18 cellular contexts compared by ENCODE assay signal in the genomic region with DNA sequence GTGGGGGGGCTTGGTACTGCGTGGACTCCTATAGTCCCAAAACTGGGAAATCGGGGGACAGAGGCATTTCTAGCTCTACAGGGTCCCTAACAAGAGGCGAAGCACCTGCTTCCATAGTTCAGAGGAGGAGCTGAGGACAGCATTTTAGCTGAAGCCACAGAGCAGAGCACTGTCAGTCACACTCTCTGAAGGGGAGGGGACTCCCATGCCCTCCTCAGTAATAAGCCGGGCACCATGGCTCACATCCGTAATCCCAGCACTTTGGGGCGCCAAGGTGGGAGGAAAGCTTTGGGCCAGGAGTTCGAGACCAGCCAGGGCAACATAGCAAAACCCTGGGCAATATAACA. TPM values are rescaled to one million over a fixed set of nuclear protein-coding genes. Genes with fewer than 3 reads are reported as not detected.
A peak's percentile ranks its signal among the peaks of the same experiment; 100 is the strongest.
DNase-seq lines count a peak whose midpoint lies in the region; ATAC-seq, FAIRE-seq and TF ChIP-seq lines count a peak whose summit lies in the region.
"Had no signal": no experiment of that assay in that cellular context is flagged by ENCODE, and none has a peak within 500 bp of the region (broad histone marks: within the 10 kb centered on the region; RNA-seq: fewer than 3 reads in every experiment).

No MANE protein-coding gene starts in this region.

- H2BK15ac ChIP-seq in mesenchymal stem cell (ENCODE audit: low read depth, poor library complexity, severe bottlenecking) = no peak overlapping the region

- H3K4me3 ChIP-seq in HAP-1 = 0 out of 2 replicates have a peak overlapping the region, but pooled peaks have one; percentile 0
- H3K4me3 ChIP-seq in iPS-20b (ENCODE audit: low read length) = peak overlapping the region; percentile 32; the same call in 1 of the 2 replicates
- no peak overlapping the region for H3K4me3 ChIP-seq in mesenchymal stem cell (ENCODE audit: insufficient read depth in 1 of 2, low read depth in 1 of 2, low read length in 2 of 2)
- H3K4me3 ChIP-seq: GM23248, testis had no signal

- H2AFZ ChIP-seq in mesenchymal stem cell (ENCODE audit: low read depth, low read length) = no peak overlapping the region
- H2AFZ ChIP-seq: GM23248 had no signal

- H3K23ac ChIP-seq in mesenchymal stem cell (ENCODE audit: low read length in 2 of 2) = no peak overlapping the region

- peak overlapping the region in 1 of 2 experiments; percentile 30 for H3K14ac ChIP-seq in mesenchymal stem cell (ENCODE audit: low read length in 2 of 2)

- H3K27me3 ChIP-seq in HAP-1 (ENCODE audit: low read depth) (no peaks in the 10 kb centered on the region), iPS-20b (ENCODE audit: insufficient read depth, low read length) (peaks cover 93% of the 10 kb centered on the region), mesenchymal stem cell (ENCODE audit: control insufficient read depth in 1 of 2, insufficient read depth in 1 of 2, low read length in 2 of 2) (peaks cover 67 to 80% of the 10 kb centered on the region in 2 experiments)
- H3K27me3 ChIP-seq: testis had no signal

- H3K9me3 ChIP-seq in HAP-1 (no peaks in the 10 kb centered on the region), iPS-20b (ENCODE audit: insufficient read depth, low read depth, low read length) (no peaks in the 10 kb centered on the region), mesenchymal stem cell (ENCODE audit: control insufficient read depth, low read length) (no peaks in the 10 kb centered on the region)
- H3K9me3 ChIP-seq: BE2C, testis had no signal

- H3K36me3 ChIP-seq in HAP-1 (replicated peaks) = no peaks in the 10 kb centered on the region; the same call in 1 of the 2 replicates
- H3K36me3 ChIP-seq in iPS-20b (ENCODE audit: insufficient read depth, low read depth, low read length) = no peaks in the 10 kb centered on the region
- no peaks in the 10 kb centered on the region for H3K36me3 ChIP-seq in mesenchymal stem cell (ENCODE audit: control insufficient read depth in 1 of 2, insufficient read depth in 2 of 2, low read depth in 1 of 2, low read length in 2 of 2)
- H3K36me3 ChIP-seq: BE2C had no signal

- H3K18ac ChIP-seq in mesenchymal stem cell (ENCODE audit: low read depth in 1 of 2, low read length in 2 of 2) = no peak overlapping the region

- no peak overlapping the region for H4K8ac ChIP-seq in mesenchymal stem cell (ENCODE audit: low read length)

- no peak overlapping the region for H2BK120ac ChIP-seq in mesenchymal stem cell (ENCODE audit: low read depth, low read length)

- H3K4me2 ChIP-seq in mesenchymal stem cell (ENCODE audit: low read length, poor library complexity, severe bottlenecking) = no peak overlapping the region

- FAIRE-seq in D721Med (lab: Jason Lieb, UNC) = no peak
- FAIRE-seq: small intestine, TTC549 had no signal

- no peak overlapping the region for H2AK5ac ChIP-seq in mesenchymal stem cell (ENCODE audit: low read length, severe bottlenecking)

- peaks cover 13% of the 10 kb centered on the region for H3K4me1 ChIP-seq in HAP-1
- H3K4me1 ChIP-seq in iPS-20b (ENCODE audit: insufficient read depth, low read length) = peaks cover 4% of the 10 kb centered on the region; the same call in 1 of the 2 replicates
- H3K4me1 ChIP-seq in mesenchymal stem cell (ENCODE audit: control insufficient read depth, insufficient read depth, low read depth, low read length) = peaks cover 33% of the 10 kb centered on the region
- H3K4me1 ChIP-seq: BE2C had no signal

- no peak overlapping the region for H4K91ac ChIP-seq in mesenchymal stem cell (ENCODE audit: low read length)

- WGBS in mesenchymal stem cell = 34% methylated on average over 7 of the region's 7 CpGs

- in situ Hi-C loops in HAP-1 (cut with MboI; ENCODE audit: low sequenced_read_pairs) = no loop called here

- ATAC-seq in GM21447 (IDR thresholded peaks at IDR 0.05; ENCODE audit: unreplicated experiment) = no peak

- H2BK12ac ChIP-seq in mesenchymal stem cell (ENCODE audit: low read length in 2 of 2) = no peak overlapping the region

- no peak for TF ChIP-seq CTCF in D721Med (IDR thresholded peaks at IDR 0.05; ENCODE audit: insufficient read depth, missing control alignments)

- no peaks in the 10 kb centered on the region for H3K79me1 ChIP-seq in mesenchymal stem cell (replicated peaks; ENCODE audit: low read length, poor library complexity, severe bottlenecking)

- peak; percentile 51 for DNase-seq in D341Med (ENCODE audit: low spot score)
- no peak for DNase-seq in HAP-1 (ENCODE audit: low spot score in 2 of 2)
- peak; percentile 51 for DNase-seq in RPMI8226
- no peak for DNase-seq in D721Med (ENCODE audit: insufficient read length, low spot score)
- no peak for DNase-seq in mesenchymal stem cell
- DNase-seq: activated CD4-positive, alpha-beta T cell treated with anti-CD3 and anti-CD28 coated beads, Interleukin-2, amount 10 ng/mL, durations not matched to agents 24 days and 14 days; activated CD8-positive, alpha-beta memory T cell treated with anti-CD3 and anti-CD28 coated beads, Interleukin-2, amount 50 U/mL, for 4 hours; activated gamma-delta T cell; BE2C; GM23248; NCI-H1048; NCI-H226; OCI-M1; small intestine; testis had no signal

- H3K9ac ChIP-seq in iPS-20b (ENCODE audit: low read depth, low read length) (no peak overlapping the region), mesenchymal stem cell (ENCODE audit: low read length) (no peak overlapping the region)
- H3K9ac ChIP-seq: GM23248 had no signal

- H3K4ac ChIP-seq in mesenchymal stem cell (ENCODE audit: low read depth in 1 of 2, low read length in 2 of 2) = no peak overlapping the region

- no peak overlapping the region for H2BK5ac ChIP-seq in mesenchymal stem cell (ENCODE audit: low read depth, low read length, poor library complexity, severe bottlenecking)

- H3K27ac ChIP-seq in iPS-20b (ENCODE audit: low read length) (no peak overlapping the region), mesenchymal stem cell (ENCODE audit: low read length, poor library complexity, severe bottlenecking) (no peak overlapping the region)
- H3K27ac ChIP-seq: GM23248, testis had no signal

RNA-seq across cellular contexts. Expression of a gene that starts 3.8 kb away (rescaled TPM):
- polyA plus RNA-seq in mesenchymal stem cell (2013, experiment 1 of 2) = 0.41 TPM
- polyA plus RNA-seq in mesenchymal stem cell (2013, experiment 2 of 2) = 0.47 TPM

RNA-seq across cellular contexts. Expression of a gene that starts 25.0 kb away (rescaled TPM):
- 28.2 TPM for polyA plus RNA-seq in mesenchymal stem cell (2013, experiment 1 of 2)
- polyA plus RNA-seq in mesenchymal stem cell (2013, experiment 2 of 2) = 28.5 TPM

Comparison
In these comparisons a context has a peak if more than half of its experiments do, and no peak if none do; other contexts are left out.
1. DNase-seq: peak in D341Med (single experiment) and RPMI8226 (single experiment); none in HAP-1 (0 of 2), D721Med (single experiment) and mesenchymal stem cell (single experiment).
2. H3K4me3 ChIP-seq: peak in HAP-1 (single experiment) and iPS-20b (single experiment); none in mesenchymal stem cell (0 of 2).